8 cellular contexts compared by ENCODE assay signal in the genomic region with DNA sequence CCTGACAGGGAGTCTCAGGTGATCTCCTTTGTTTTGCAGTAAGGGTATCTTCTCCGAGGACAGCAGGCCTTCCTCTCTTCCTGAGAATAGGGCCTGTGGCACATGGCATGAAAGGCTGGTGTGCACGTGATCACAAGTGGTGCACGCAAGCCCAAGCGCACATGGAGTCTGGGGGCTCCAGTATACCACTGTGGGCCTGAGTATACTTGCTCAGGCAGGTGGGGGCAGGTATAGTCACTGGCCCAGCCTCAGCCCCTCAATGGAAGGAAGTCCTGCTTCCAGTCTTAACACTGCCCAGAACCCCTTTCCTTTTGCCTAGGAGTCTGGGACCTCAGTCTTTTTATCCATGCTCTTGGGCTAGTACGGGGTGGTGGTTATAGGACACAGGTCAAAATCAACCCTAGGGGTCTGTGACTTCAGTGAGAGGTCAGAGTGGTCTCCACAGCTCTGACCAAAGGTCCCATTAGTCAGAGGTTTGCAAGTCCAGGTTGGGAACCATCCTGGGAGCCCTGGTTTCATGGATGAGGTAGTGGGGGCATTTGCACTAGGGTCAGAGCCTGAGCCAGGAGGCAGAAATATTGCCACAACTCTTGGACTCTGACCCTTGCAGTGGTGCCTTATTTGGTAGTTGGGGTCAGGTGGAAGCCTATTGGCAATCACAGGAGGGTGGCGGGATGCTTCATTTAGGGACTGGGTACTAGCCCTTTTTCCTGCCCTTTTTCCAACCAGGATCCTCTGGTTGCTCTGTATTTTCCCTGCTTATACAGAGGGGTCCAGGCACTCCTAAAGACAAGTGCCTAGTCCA. TPM values are rescaled to one million over a fixed set of nuclear protein-coding genes. Genes with fewer than 3 reads are reported as not detected.
DNase-seq lines count a peak whose midpoint lies in the region; ATAC-seq, FAIRE-seq and TF ChIP-seq lines count a peak whose summit lies in the region.

No MANE protein-coding gene starts in this region.

- peak overlapping the region; percentile 85 for H3K27ac Mint-ChIP-seq in MCF 10A (ENCODE audit: low read depth, unreplicated experiment)

- intact Hi-C loops in Right ventricle myocardium superior (cut with DNase I) = no loop called here
- intact Hi-C loops in MCF 10A (cut with micrococcal nuclease) = no loop called here

- H3K4me3 Mint-ChIP-seq in MCF 10A (ENCODE audit: unreplicated experiment) = peak overlapping the region; percentile 84

- H3K27me3 Mint-ChIP-seq in MCF 10A (ENCODE audit: insufficient read depth, unreplicated experiment) = no peaks in the 10 kb centered on the region

- no peaks in the 10 kb centered on the region for H3K27me3 ChIP-seq in right atrium auricular region

- H3K9me3 ChIP-seq in right atrium auricular region (no peaks in the 10 kb centered on the region), mesodermal cell (ENCODE audit: control insufficient read depth, low read length) (no peaks in the 10 kb centered on the region)

- WGBS in mesodermal cell (ENCODE audit: insufficient coverage in 2 of 2), 2 experiments = 85 to 92% methylated on average over 5 to 6 of the region's 6 CpGs

- peaks cover 18% of the 10 kb centered on the region for H3K36me3 Mint-ChIP-seq in MCF 10A (ENCODE audit: insufficient read depth, unreplicated experiment)

- TF ChIP-seq CTCF in right atrium auricular region (IDR thresholded peaks at IDR 0.05) (no peak), MCF 10A (IDR thresholded peaks at IDR 0.05; ENCODE audit: unreplicated experiment) (no peak)

- FAIRE-seq in RCC 7860 (lab: Jason Lieb, UNC) = no peak

- TSS peak; percentile 55 for BruUV-seq in MCF 10A (replicated peaks; lab: Mats Ljungman, UMichigan)

- no peaks in the 10 kb centered on the region for H3K9me3 Mint-ChIP-seq in MCF 10A (ENCODE audit: unreplicated experiment)

- H3K27ac ChIP-seq in right atrium auricular region (peak overlapping the region; percentile 87 to 93), mesodermal cell (ENCODE audit: low read depth, low read length, severe bottlenecking) (no peak overlapping the region)

- DNase-seq in right atrium auricular region (ENCODE audit: low spot score) = no peak
- DNase-seq in Right ventricle myocardium superior = no peak
- DNase-seq in MCF 10A (ENCODE audit: unreplicated experiment) = no peak
- DNase-seq in OCI-M2 (lab: John Stamatoyannopoulos, UW; ENCODE audit: unreplicated experiment) = no peak
- DNase-seq in RCC 7860 (ENCODE audit: low spot score) = no peak
- DNase-seq in D341Med (ENCODE audit: low spot score) = no peak

- POLR2A ChIA-PET in MCF 10A (lab: Yijun Ruan, JAX) = interaction anchor here (0.8 to 1.8 kb wide), 3 partner anchors 9 to 72 kb away, joined by 3 to 8 read pairs (median 5); no protein-coding TSS in a partner anchor

- ATAC-seq in Right ventricle myocardium superior (ENCODE audit: poor library complexity) (no peak), GM19351 (IDR thresholded peaks at IDR 0.05; ENCODE audit: unreplicated experiment) (no peak)

- peak overlapping the region; percentile 73 to 100 for H3K4me3 ChIP-seq in right atrium auricular region
- H3K4me3 ChIP-seq in mesodermal cell (ENCODE audit: extremely low read depth, insufficient read depth, low read length, poor library complexity, severe bottlenecking) = peak overlapping the region; percentile 81

- peaks cover 12% of the 10 kb centered on the region for H3K36me3 ChIP-seq in right atrium auricular region
- peaks cover 33% of the 10 kb centered on the region for H3K36me3 ChIP-seq in mesodermal cell (ENCODE audit: control insufficient read depth, insufficient read depth, low read length)

- H3K4me1 ChIP-seq in right atrium auricular region (peaks cover 0 to 32% of the 10 kb centered on the region in 2 donors), mesodermal cell (ENCODE audit: control insufficient read depth, insufficient read depth, low read length, poor library complexity, severe bottlenecking) (no peaks in the 10 kb centered on the region)

- CTCF ChIA-PET in MCF 10A (lab: Yijun Ruan, JAX) = no interaction called here

- peaks cover 16% of the 10 kb centered on the region for H3K4me1 Mint-ChIP-seq in MCF 10A (ENCODE audit: insufficient read depth, unreplicated experiment)

RNA-seq across cellular contexts. Expression of gene CCDC71, which starts 0.8 kb away (rescaled TPM):
- 10 to 100 TPM; 16.7 to 25.2 TPM for total RNA-seq in right atrium auricular region
- total RNA-seq in Right ventricle myocardium superior = 9.4 TPM
- total RNA-seq in MCF 10A (2022) = 25.7 and 26.0 TPM in 2 replicates
- polyA plus RNA-seq in mesodermal cell (2013, experiment 1 of 2) = 26.5 TPM
- polyA plus RNA-seq in mesodermal cell (2013, experiment 2 of 2) = 20.6 TPM

RNA-seq across cellular contexts. Expression of gene KLHDC8B, which starts 4.4 kb away (rescaled TPM):
- total RNA-seq in right atrium auricular region = 10 to 100 TPM; 51.2 to 80.9 TPM
- 129 TPM for total RNA-seq in Right ventricle myocardium superior
- 1.7 and 2.4 TPM in 2 replicates for total RNA-seq in MCF 10A (2022)
- 46.1 TPM for polyA plus RNA-seq in mesodermal cell (2013, experiment 1 of 2)
- 40.2 TPM for polyA plus RNA-seq in mesodermal cell (2013, experiment 2 of 2)

RNA-seq across cellular contexts. Expression of gene LAMB2, which starts 34.1 kb away (rescaled TPM):
- total RNA-seq in right atrium auricular region = 1,000 to 10,000 TPM; 1,056 to 1,180 TPM
- 568 TPM for total RNA-seq in Right ventricle myocardium superior
- total RNA-seq in MCF 10A (2022) = 224 and 264 TPM in 2 replicates
- polyA plus RNA-seq in mesodermal cell (2013, experiment 1 of 2) = 221 TPM
- 188 TPM for polyA plus RNA-seq in mesodermal cell (2013, experiment 2 of 2)

RNA-seq across cellular contexts. Expression of gene USP19, which starts 46.3 kb away (rescaled TPM):
- total RNA-seq in right atrium auricular region = 10 to 100 TPM; 49.3 to 58.7 TPM
- 55.5 TPM for total RNA-seq in Right ventricle myocardium superior
- total RNA-seq in MCF 10A (2022) = 39.3 and 51.4 TPM in 2 replicates
- polyA plus RNA-seq in mesodermal cell (2013, experiment 1 of 2) = 38.8 TPM
- polyA plus RNA-seq in mesodermal cell (2013, experiment 2 of 2) = 33.9 TPM

Comparison
In these comparisons a context has a peak if more than half of its experiments do, and no peak if none do; other contexts are left out.
1. RNA of gene KLHDC8B, which starts 4.4 kb away (total RNA-seq): 129 TPM in Right ventricle myocardium superior (single experiment) and 51.2 to 80.9 TPM in right atrium auricular region; 1.7 to 2.4 TPM in MCF 10A; every median in the first group is over 10 times any median in the second.